ENCODE assay signal across 9 cellular contexts in genomic region chr1:39158330-39159086, GRCh38. TPM values are rescaled to one million over a fixed set of nuclear protein-coding genes. Genes with fewer than 3 reads are reported as not detected.
DNase-seq lines count a peak whose midpoint lies in the region; ATAC-seq and TF ChIP-seq lines count a peak whose summit lies in the region.
"Had no signal": no experiment of that assay in that cellular context is flagged by ENCODE, and none has a peak within 500 bp of the region (broad histone marks: within the 10 kb centered on the region; RNA-seq: fewer than 3 reads in every experiment).

No MANE protein-coding gene starts in this region.

- in situ Hi-C loops in gastrocnemius medialis (cut with MboI; ENCODE audit: low sequenced_read_pairs in 4 of 4), result no loop called here

- H4K20me1 ChIP-seq in H9 (ENCODE audit: control insufficient read depth, insufficient read depth, insufficient read length), result no peaks in the 10 kb centered on the region
- H4K20me1 ChIP-seq in PC-3 (ENCODE audit: low read length), result peaks cover 12% of the 10 kb centered on the region; the same call in 1 of the 2 replicates

- no peak overlapping the region for H3K23ac ChIP-seq in H9 (ENCODE audit: insufficient read length, low read depth, low read length)

- no peak overlapping the region for H4K91ac ChIP-seq in H9 (ENCODE audit: insufficient read length, low read depth, low read length)

- H2BK20ac ChIP-seq in H9 (ENCODE audit: low read depth, low read length, poor library complexity, severe bottlenecking), result no peak overlapping the region

- H2AK5ac ChIP-seq in H9 (ENCODE audit: insufficient read length, low read length), result no peak overlapping the region

- H2AFZ ChIP-seq in H9 (ENCODE audit: low read length) (no peak overlapping the region), PC-3 (ENCODE audit: low read length) (peak overlapping the region; percentile 8; the same call in 1 of the 2 replicates)

- no peak for TF ChIP-seq POLR2A in gastrocnemius medialis (IDR thresholded peaks at IDR 0.05)

- no peaks in the 10 kb centered on the region for H3K9me3 Mint-ChIP-seq in H9
- H3K9me3 Mint-ChIP-seq: activated T-cell treated with anti-CD3 and anti-CD28 coated beads, Interleukin-2, amount 50 U/mL, for 24 hours had no signal

- no peaks in the 10 kb centered on the region for H3K23me2 ChIP-seq in H9 (ENCODE audit: insufficient read length, low read depth, low read length, poor library complexity, severe bottlenecking)

- DNase-seq in H9, result peak; percentile 84
- peak; percentile 91 for DNase-seq in PC-3
- DNase-seq in germinal center (ENCODE audit: low spot score), result peak; percentile 8
- peak in 1 of 2 donors; percentile 22 for DNase-seq in gastrocnemius medialis
- DNase-seq in activated naive CD4-positive, alpha-beta T cell treated with Interleukin-2 at 50 U/mL for 16 hours, result no peak
- DNase-seq in activated CD4-positive, alpha-beta T cell treated with anti-CD3 and anti-CD28 coated beads for 1 hour, result no peak
- DNase-seq: activated T-cell treated with anti-CD3 and anti-CD28 coated beads, Interleukin-2, amount 50 U/mL, for 24 hours had no signal

- no peaks in the 10 kb centered on the region for H3K36me3 ChIP-seq in PC-3 (ENCODE audit: low read depth, low read length)
- H3K36me3 ChIP-seq in gastrocnemius medialis, result no peaks in the 10 kb centered on the region

- H2BK15ac ChIP-seq in H9 (ENCODE audit: low read depth, low read length), result no peak overlapping the region

- intact Hi-C loops in PC-3 (cut with micrococcal nuclease), result loop anchor here (1.0 kb wide), 5 partner anchors 20 to 55 kb away; no protein-coding TSS in a partner anchor
- intact Hi-C loops in gastrocnemius medialis (cut with DNase I; ENCODE audit: low total_unique reads), result loop anchor here (2.0 kb wide), 1 partner anchor 16 kb away; no protein-coding TSS in a partner anchor

- H3K4me2 ChIP-seq in H9 (ENCODE audit: insufficient read depth, insufficient read length, low read length), result peak overlapping the region; percentile 50
- H3K4me2 ChIP-seq in PC-3 (ENCODE audit: low read length), result peak overlapping the region; percentile 91

- peak overlapping the region; percentile 96 to 98 (median 97) for H3K27ac Mint-ChIP-seq in H9
- H3K27ac Mint-ChIP-seq: activated T-cell treated with anti-CD3 and anti-CD28 coated beads, Interleukin-2, amount 50 U/mL, for 24 hours had no signal

- H3K9ac ChIP-seq in H9 (ENCODE audit: extremely low read depth, insufficient read length, low read length) (peak overlapping the region; percentile 34), PC-3 (ENCODE audit: low read length) (peak overlapping the region; percentile 74)

- H3K14ac ChIP-seq in H9 (ENCODE audit: insufficient read depth, low read length), result no peak overlapping the region

- CTCF ChIA-PET in PC-3 (lab: Charles Lee), result interaction anchor here (0.6 to 2.9 kb wide), 8 partner anchors 26 to 1790 kb away, joined by 3 to 33 read pairs (median 5); no protein-coding TSS in a partner anchor

- WGBS in H9 (ENCODE audit: extremely low coverage, insufficient read length, low lambda C conversion rate), result no CpG with 5 or more reads among the region's 11 CpGs

- H3K27ac ChIP-seq in H9 (ENCODE audit: insufficient read length, low read depth, low read length) (peak overlapping the region; percentile 78), PC-3 (ENCODE audit: low read length) (peak overlapping the region; percentile 97), gastrocnemius medialis (peak overlapping the region in 2 of 4 donors; percentile 51 to 73)

- H3T11ph ChIP-seq in H9 (ENCODE audit: low read length), result no peak overlapping the region

- H4K8ac ChIP-seq in H9 (replicated peaks; ENCODE audit: insufficient read length, low read depth, low read length), result no peak overlapping the region

- POLR2A ChIA-PET in PC-3 (lab: Charles Lee; ENCODE audit: unreplicated experiment), result interaction anchor here (0.7 to 1.3 kb wide), 4 partner anchors 16 to 31 kb away, joined by 3 to 4 read pairs (median 4); no protein-coding TSS in a partner anchor

- H3K9me3 ChIP-seq in H9 (ENCODE audit: control insufficient read depth, low read depth, low read length) (no peaks in the 10 kb centered on the region), PC-3 (ENCODE audit: low read length) (no peaks in the 10 kb centered on the region), gastrocnemius medialis (no peaks in the 10 kb centered on the region)

- peak overlapping the region; percentile 60 to 69; a peak in 4 of 5 replicates for H3K4me3 Mint-ChIP-seq in H9
- H3K4me3 Mint-ChIP-seq: activated T-cell treated with anti-CD3 and anti-CD28 coated beads, Interleukin-2, amount 50 U/mL, for 24 hours had no signal

- H3K4ac ChIP-seq in H9 (ENCODE audit: low read depth, low read length), result no peak overlapping the region

- no peak overlapping the region for H2BK5ac ChIP-seq in H9 (ENCODE audit: insufficient read length, low read length)

- H3K27me3 Mint-ChIP-seq in H9 (ENCODE audit: low read depth), result no peaks in the 10 kb centered on the region
- H3K27me3 Mint-ChIP-seq: activated T-cell treated with anti-CD3 and anti-CD28 coated beads, Interleukin-2, amount 50 U/mL, for 24 hours had no signal

- H3K27me3 ChIP-seq in H9 (ENCODE audit: insufficient read depth, low read length), result no peaks in the 10 kb centered on the region
- H3K27me3 ChIP-seq in PC-3 (ENCODE audit: low read length), result no peaks in the 10 kb centered on the region
- no peaks in the 10 kb centered on the region for H3K27me3 ChIP-seq in gastrocnemius medialis

- TSS peak; percentile 33 for BruUV-seq in PC-3 (replicated peaks; lab: Mats Ljungman, UMichigan)

- H3K79me2 ChIP-seq in H9 (ENCODE audit: insufficient read depth, low read length) (peaks cover 23% of the 10 kb centered on the region; the same call in 1 of the 2 replicates), PC-3 (ENCODE audit: low read length) (peaks cover 64% of the 10 kb centered on the region)

- peaks cover 2% of the 10 kb centered on the region for H3K79me1 ChIP-seq in H9 (ENCODE audit: insufficient read depth, low read depth, low read length, poor library complexity, severe bottlenecking)

- H3K36me3 Mint-ChIP-seq in H9 (ENCODE audit: insufficient read depth in 1 of 3, low read depth in 3 of 3), result peaks cover 3 to 7% (median 3%) of the 10 kb centered on the region in 3 experiments; a peak in 6 of 7 replicates

- TF ChIP-seq CTCF in H9 (conservative IDR thresholded peaks at IDR 0.05), result no peak
- TF ChIP-seq CTCF in PC-3 (conservative IDR thresholded peaks at IDR 0.05; ENCODE audit: low read depth, low read length), result 0 out of 2 replicates have a peak, but pooled peaks have one; percentile 30
- no peak for TF ChIP-seq CTCF in gastrocnemius medialis (IDR thresholded peaks at IDR 0.05 in 4 of 5, conservative IDR thresholded peaks at IDR 0.05 in 1 of 5)

- no peaks in the 10 kb centered on the region for H3K9me2 ChIP-seq in PC-3 (replicated peaks; ENCODE audit: low read length)

- no peak overlapping the region for H2BK120ac ChIP-seq in H9 (ENCODE audit: low read depth, low read length, poor library complexity, severe bottlenecking)

- H3K4me1 Mint-ChIP-seq in H9, result peaks cover 69 to 70% of the 10 kb centered on the region in 2 experiments

- no peak overlapping the region for H4K5ac ChIP-seq in H9 (ENCODE audit: insufficient read length, low read depth, low read length)

- H3F3A ChIP-seq in PC-3 (ENCODE audit: low read length, unreplicated experiment), result peaks cover 4% of the 10 kb centered on the region

- H3K18ac ChIP-seq in H9 (ENCODE audit: insufficient read length, low read depth, low read length), result peak overlapping the region; percentile 48

- peak; percentile 65 for ATAC-seq in PC-3
- peak in 1 of 2 donors; percentile 38 for ATAC-seq in gastrocnemius medialis
- ATAC-seq in GM19467 (IDR thresholded peaks at IDR 0.05; ENCODE audit: unreplicated experiment), result no peak
- ATAC-seq in GM19351 (IDR thresholded peaks at IDR 0.05; ENCODE audit: unreplicated experiment), result no peak

- no peak overlapping the region for H2BK12ac ChIP-seq in H9 (ENCODE audit: insufficient read length, low read depth, low read length)

- H3K4me3 ChIP-seq in PC-3 (ENCODE audit: low read length) (peak overlapping the region; percentile 61), gastrocnemius medialis (peak overlapping the region in 3 of 4 donors; percentile 1 to 40 (median 6))

- peaks cover 27% of the 10 kb centered on the region for H3K4me1 ChIP-seq in H9 (ENCODE audit: insufficient read depth, low read length)
- H3K4me1 ChIP-seq in PC-3 (ENCODE audit: insufficient read depth, low read length), result peaks cover 65% of the 10 kb centered on the region
- peaks cover 55 to 56% of the 10 kb centered on the region in 2 donors for H3K4me1 ChIP-seq in gastrocnemius medialis

- no peak overlapping the region for H3K56ac ChIP-seq in H9 (ENCODE audit: insufficient read length, low read depth, low read length)

RNA-seq across cellular contexts. Expression of gene MACF1, which starts 46.0 kb away (rescaled TPM):
- 172 and 190 TPM in 2 replicates for total RNA-seq in H9 (2021)
- total RNA-seq in PC-3 (2014; rRNA removed), result 103 and 146 TPM in 2 replicates
- total RNA-seq in gastrocnemius medialis, result 100 to 1,000 TPM in 2 of 4 donors, 10 to 100 TPM in 2; 78.7 to 139 (median 113) TPM

Comparison
In these comparisons a context has a peak if more than half of its experiments do, and no peak if none do; other contexts are left out.
1. DNase-seq: peak in H9 (single experiment), PC-3 (single experiment) and germinal center (single experiment); none in activated naive CD4-positive, alpha-beta T cell treated with Interleukin-2 at 50 U/mL for 16 hours (single experiment) and activated CD4-positive, alpha-beta T cell treated with anti-CD3 and anti-CD28 coated beads for 1 hour (single experiment).